Comparison of ENCODE assay signal across 26 cellular contexts in genomic region chr19:29480507-29480906, GRCh38. TPM values are rescaled to one million over a fixed set of nuclear protein-coding genes. Genes with fewer than 3 reads are reported as not detected.
"Had no signal": no experiment of that assay in that cellular context is flagged by ENCODE, and none has a peak within 500 bp of the region (broad histone marks: within the 10 kb centered on the region; RNA-seq: fewer than 3 reads in every experiment).

No MANE protein-coding gene starts in this region.

- H3K9me3 ChIP-seq: gastrocnemius medialis, lower lobe of right lung, psoas muscle, right lobe of liver, suprapubic skin, thyroid gland, uterus had no signal

- H3K4me3 ChIP-seq: dorsolateral prefrontal cortex, gastrocnemius medialis, heart right ventricle, left lung, lower lobe of right lung, neural progenitor cell, psoas muscle, right lobe of liver, suprapubic skin, thyroid gland, uterus had no signal

- H3K4me1 ChIP-seq: gastrocnemius medialis, heart right ventricle, left lung, lower lobe of right lung, neural progenitor cell, parathyroid adenoma, psoas muscle, right lobe of liver, suprapubic skin, thyroid gland, uterus had no signal

- H3K4me1 Mint-ChIP-seq: naive thymus-derived CD8-positive, alpha-beta T cell had no signal

- DNase-seq: caudate nucleus; cortex of kidney; effector CD8-positive, alpha-beta T cell; gastrocnemius medialis; heart right ventricle; lower lobe of right lung; mesenchymal stem cell; naive thymus-derived CD8-positive, alpha-beta T cell; occipital lobe; psoas muscle; retina; right lobe of liver; stimulated activated CD4-positive, alpha-beta T cell treated with anti-CD3 and anti-CD28 coated beads, Interleukin-15, amount 100 ng/mL, for 24 hours; stimulated activated CD4-positive, alpha-beta T cell treated with anti-CD3 and anti-CD28 coated beads, Interleukin-2, amount 100 ng/mL, for 24 hours; stimulated activated naive CD8-positive, alpha-beta T cell treated with anti-CD3 and anti-CD28 coated beads, Interleukin-15, Interleukin-2, amounts not matched to agents 100 U/mL and 50 U/mL, for 24 hours; thyroid gland; uterus had no signal

- H3K4me3 Mint-ChIP-seq: naive thymus-derived CD8-positive, alpha-beta T cell; neural progenitor cell; type B pancreatic cell had no signal

- H3K27ac Mint-ChIP-seq: naive thymus-derived CD8-positive, alpha-beta T cell; neural progenitor cell; type B pancreatic cell had no signal

- H3K36me3 Mint-ChIP-seq: neural progenitor cell, type B pancreatic cell had no signal

- H3K9me3 Mint-ChIP-seq: type B pancreatic cell had no signal

- H3K27ac ChIP-seq: dorsolateral prefrontal cortex, gastrocnemius medialis, heart right ventricle, left lung, lower lobe of right lung, neural progenitor cell, parathyroid adenoma, psoas muscle, right lobe of liver, suprapubic skin, thyroid gland, uterus had no signal

- H3K36me3 ChIP-seq: gastrocnemius medialis, heart right ventricle, left lung, lower lobe of right lung, neural progenitor cell, right lobe of liver, suprapubic skin, thyroid gland, uterus had no signal

- H3K27me3 ChIP-seq: dorsolateral prefrontal cortex, neural progenitor cell, right lobe of liver, thyroid gland, uterus had no signal

- ATAC-seq: esophagus mucosa; gastrocnemius medialis; heart right ventricle; left lung; naive thymus-derived CD8-positive, alpha-beta T cell; psoas muscle; right lobe of liver; stimulated activated naive CD8-positive, alpha-beta T cell treated with anti-CD3 and anti-CD28 coated beads, Interleukin-15, Interleukin-2, amounts not matched to agents 100 U/mL and 50 U/mL, for 24 hours had no signal

RNA-seq across cellular contexts. Expression of gene VSTM2B, which starts 45.3 kb away (rescaled TPM):
- total RNA-seq: esophagus mucosa; fibroblast of villous mesenchyme; gastrocnemius medialis; heart right ventricle; left lung; lower lobe of right lung; naive thymus-derived CD8-positive, alpha-beta T cell; psoas muscle; right lobe of liver; suprapubic skin; thyroid gland; uterus had no signal
- polyA plus RNA-seq: heart right ventricle, keratinocyte, psoas muscle had no signal
